8 cellular contexts compared by ENCODE assay signal in the genomic region with DNA sequence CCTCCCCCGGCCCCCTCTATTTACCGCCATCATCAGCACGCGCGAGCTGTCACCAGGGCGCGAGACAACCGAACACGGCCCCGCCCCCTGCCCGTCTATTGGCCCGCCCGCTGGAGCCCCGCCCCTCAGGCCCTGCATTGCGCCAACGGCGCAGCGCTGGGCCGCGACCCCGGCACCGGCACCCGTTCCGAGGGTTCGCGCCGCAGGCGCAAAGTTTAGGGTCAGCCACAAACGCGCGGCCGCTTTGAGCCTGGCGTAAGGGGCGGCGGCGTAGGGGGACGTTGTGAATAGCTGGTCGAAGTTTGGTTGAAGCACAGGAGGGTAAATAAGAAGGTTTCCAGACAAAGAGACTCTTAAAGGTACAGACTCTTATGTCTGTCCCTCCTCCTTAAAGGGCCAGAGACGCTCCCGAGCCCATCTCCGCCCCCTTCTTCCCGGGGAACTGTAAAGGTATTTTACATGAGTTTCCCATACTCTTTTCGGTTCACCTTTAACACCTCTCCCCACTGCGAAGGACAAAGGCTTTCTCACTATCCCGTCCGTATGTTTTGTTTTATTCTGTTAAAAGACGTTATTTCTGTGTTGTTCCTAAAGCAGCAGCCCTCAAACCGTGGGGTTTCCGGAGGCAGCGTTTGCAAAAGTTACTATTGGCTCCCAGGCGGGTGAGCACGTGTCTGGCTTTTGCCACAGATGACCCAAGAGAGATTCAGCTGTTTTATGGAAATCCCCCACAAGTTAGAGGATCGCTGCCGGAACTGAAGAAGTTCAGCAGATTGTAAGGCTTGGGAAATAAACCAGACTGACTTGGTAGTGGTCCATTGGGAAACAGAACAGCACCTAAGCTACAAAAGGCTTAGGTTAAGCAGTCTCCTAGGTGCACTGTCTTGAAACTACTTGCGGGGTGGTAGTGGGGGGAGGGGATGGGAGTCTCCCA. TPM values are rescaled to one million over a fixed set of nuclear protein-coding genes. Genes with fewer than 3 reads are reported as not detected.
DNase-seq lines count a peak whose midpoint lies in the region; ATAC-seq and TF ChIP-seq lines count a peak whose summit lies in the region.

A gene (minus strand): TSS at position 76 of the 934 bp plus-strand sequence. CDS start 88,392 bp downstream, outside the sequence.

- peak within 1 kb of the TSS; percentile 82 to 96 (median 90) for H3K9ac ChIP-seq in BLaER1 treated with 17β-estradiol and CSF1 and Interleukin-3, amounts not matched to agents 10 nM and 100 nM

- ATAC-seq in GM19324 (IDR thresholded peaks at IDR 0.05; ENCODE audit: low FRiP score, unreplicated experiment) (peak; percentile 89), HG03457 (IDR thresholded peaks at IDR 0.05; ENCODE audit: unreplicated experiment) (peak; percentile 56), left lung (peak; percentile 99)

- H4K20me1 ChIP-seq in BLaER1 treated with 17β-estradiol and CSF1 and Interleukin-3, amounts not matched to agents 10 nM and 100 nM: peaks cover 0 to 9% (median 0%) of the 10 kb centered on the region in 11 experiments; a peak in 3 of 22 replicates

- no peaks in the 10 kb centered on the region for H3K9me3 ChIP-seq in BLaER1 treated with 17β-estradiol and CSF1 and Interleukin-3, amounts not matched to agents 10 nM and 100 nM (replicated peaks in 1 of 11)
- H3K9me3 ChIP-seq in left lung: no peaks in the 10 kb centered on the region

- intact Hi-C loops in left lung (cut with DNase I): no loop called here

- H3K27me3 ChIP-seq in BLaER1 treated with 17β-estradiol and CSF1 and Interleukin-3, amounts not matched to agents 10 nM and 100 nM: no peaks in the 10 kb centered on the region
- no peaks in the 10 kb centered on the region for H3K27me3 ChIP-seq in left lung

- H3K4me3 ChIP-seq in BLaER1 treated with 17β-estradiol and CSF1 and Interleukin-3, amounts not matched to agents 10 nM and 100 nM: peak within 1 kb of the TSS; percentile 63 to 80 (median 74)
- H3K4me3 ChIP-seq in coronary artery (peak within 1 kb of the TSS; percentile 92), left lung (peak within 1 kb of the TSS; percentile 56 to 57)

- H3K4me1 ChIP-seq in BLaER1 treated with 17β-estradiol and CSF1 and Interleukin-3, amounts not matched to agents 10 nM and 100 nM: peaks cover 25 to 60% (median 48%) of the 10 kb centered on the region in 10 experiments
- peaks cover 4 to 19% of the 10 kb centered on the region in 2 donors for H3K4me1 ChIP-seq in left lung

- H3K4me2 ChIP-seq in BLaER1 treated with 17β-estradiol and CSF1 and Interleukin-3, amounts not matched to agents 10 nM and 100 nM: peak within 1 kb of the TSS; percentile 85 to 99 (median 96)

- TF ChIP-seq CTCF in coronary artery (IDR thresholded peaks at IDR 0.05) (no peak), left lung (IDR thresholded peaks at IDR 0.05) (no peak)

- DNase-seq in NCI-H524 (lab: John Stamatoyannopoulos, UW) (peak; percentile 67 to 89), coronary artery (ENCODE audit: low spot score) (peak; percentile 92), left lung (peak; percentile 90 to 96)
- peak; percentile 91 to 92 for DNase-seq in activated CD4-positive, alpha-beta T cell treated with anti-CD3 and anti-CD28 coated beads for 4 hours
- peak; percentile 94 for DNase-seq in stimulated activated CD4-positive, alpha-beta T cell treated with anti-CD3 and anti-CD28 coated beads, Interleukin-2, amount 100 ng/mL, for 48 hours

- H3K27ac ChIP-seq in BLaER1 treated with 17β-estradiol and CSF1 and Interleukin-3, amounts not matched to agents 10 nM and 100 nM: peak within 1 kb of the TSS; percentile 85 to 98 (median 92)
- H3K27ac ChIP-seq in coronary artery (peak within 1 kb of the TSS; percentile 49 to 83), left lung (peak within 1 kb of the TSS; percentile 45 to 81)

- peaks cover 4 to 24% (median 14%) of the 10 kb centered on the region in 11 experiments; a peak in 18 of 22 replicates for H3K36me3 ChIP-seq in BLaER1 treated with 17β-estradiol and CSF1 and Interleukin-3, amounts not matched to agents 10 nM and 100 nM
- H3K36me3 ChIP-seq in left lung: no peaks in the 10 kb centered on the region

RNA-seq across cellular contexts. Expression of the gene that starts here (rescaled TPM):
- 1 to 10 TPM; 3.8 to 4.3 TPM for total RNA-seq in left lung

Comparison
In these comparisons a context has a peak if more than half of its experiments do, and no peak if none do; other contexts are left out.
1. Peak in every context shown above with its lines: DNase-seq, ATAC-seq, H3K4me3 ChIP-seq and H3K27ac ChIP-seq.